In the genomic region with DNA sequence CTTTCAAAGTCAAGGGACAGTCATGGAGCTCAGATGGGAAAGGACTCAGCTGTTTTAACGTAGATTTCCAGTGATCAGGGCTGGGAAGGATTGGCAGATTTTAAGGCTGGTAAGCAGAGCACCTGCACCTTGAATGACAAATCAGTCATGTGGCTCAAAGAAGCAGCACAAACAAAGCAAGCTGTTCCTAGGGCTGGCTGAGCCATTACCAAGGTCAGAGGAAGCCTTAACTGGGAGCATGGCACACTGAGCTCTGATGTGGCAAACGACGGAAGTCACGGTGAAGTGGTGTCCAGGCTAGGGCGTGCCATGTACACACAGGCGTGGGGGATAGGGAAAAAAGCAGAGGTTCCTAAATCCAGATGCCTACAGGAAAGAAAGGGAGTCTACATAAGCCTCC, we compare ENCODE assay signal across 27 cellular contexts.
"Had no signal": no experiment of that assay in that cellular context is flagged by ENCODE, and none has a peak within 500 bp of the region (broad histone marks: within the 10 kb centered on the region; RNA-seq: fewer than 3 reads in every experiment).

No MANE protein-coding gene starts in this region.

- H3K4me3 Mint-ChIP-seq: activated CD8-positive, alpha-beta T cell treated with anti-CD3 and anti-CD28 coated beads, Interleukin-2, amount 10 ng/mL, durations not matched to agents 7 days and 5 days; activated T-helper 1 cell treated with anti-CD3 and anti-CD28 coated beads, Interleukin-12 subunit alpha, Interleukin-12 subunit beta, Interleukin-2, Interleukin-4 antibody, amounts not matched to agents 30 ng/mL and 10 ng/mL and 1 ng/mL, durations not matched to agents 14 hours and 24 hours and 36 hours; natural killer cell treated with Interleukin-12 subunit alpha and Interleukin-12 subunit beta and Interleukin-15 and Interleukin-18, amount 100 ng/mL, for 72 hours; stimulated activated naive B cell treated with anti-CD40 and anti-IgM and Interleukin-4, amounts not matched to agents 10 μg/mL and 1 μg/mL and 100 μg/mL, for 72 hours had no signal

- H3K4me3 ChIP-seq: sigmoid colon, smooth muscle cell, testis, uterus had no signal

- ATAC-seq: activated CD8-positive, alpha-beta T cell treated with anti-CD3 and anti-CD28 coated beads, Interleukin-2, amount 10 ng/mL, durations not matched to agents 7 days and 5 days; activated naive CD4-positive, alpha-beta T cell treated with anti-CD3 and anti-CD28 coated beads, Interleukin-2, amount 50 U/mL, for 72 hours; left ventricle myocardium superior; natural killer cell treated with Interleukin-12 subunit alpha and Interleukin-12 subunit beta and Interleukin-15 and Interleukin-18, amount 100 ng/mL, for 72 hours; stimulated activated naive B cell treated with anti-CD40 and anti-IgM and Interleukin-4, amounts not matched to agents 10 μg/mL and 1 μg/mL and 100 μg/mL, for 72 hours had no signal

- H3K27ac Mint-ChIP-seq: activated CD8-positive, alpha-beta T cell treated with anti-CD3 and anti-CD28 coated beads, Interleukin-2, amount 10 ng/mL, durations not matched to agents 7 days and 5 days; activated naive CD4-positive, alpha-beta T cell treated with anti-CD3 and anti-CD28 coated beads, Interleukin-2, amount 50 U/mL, for 72 hours; activated T-helper 1 cell treated with anti-CD3 and anti-CD28 coated beads, Interleukin-12 subunit alpha, Interleukin-12 subunit beta, Interleukin-2, Interleukin-4 antibody, amounts not matched to agents 30 ng/mL and 10 ng/mL and 1 ng/mL, durations not matched to agents 14 hours and 24 hours and 36 hours; natural killer cell treated with Interleukin-12 subunit alpha and Interleukin-12 subunit beta and Interleukin-15 and Interleukin-18, amount 100 ng/mL, for 72 hours; stimulated activated naive B cell treated with anti-CD40 and anti-IgM and Interleukin-4, amounts not matched to agents 10 μg/mL and 1 μg/mL and 100 μg/mL, for 72 hours had no signal

- H3K4me1 ChIP-seq: parathyroid adenoma, sigmoid colon, testis, uterus had no signal

- H3K79me2 ChIP-seq: parathyroid adenoma had no signal

- H3K4me1 Mint-ChIP-seq: stimulated activated naive B cell treated with anti-CD40 and anti-IgM and Interleukin-4, amounts not matched to agents 10 μg/mL and 1 μg/mL and 100 μg/mL, for 72 hours had no signal

- H3K36me3 Mint-ChIP-seq: activated naive CD4-positive, alpha-beta T cell treated with anti-CD3 and anti-CD28 coated beads, Interleukin-2, amount 50 U/mL, for 72 hours; natural killer cell treated with Interleukin-12 subunit alpha and Interleukin-12 subunit beta and Interleukin-15 and Interleukin-18, amount 100 ng/mL, for 72 hours; stimulated activated naive B cell treated with anti-CD40 and anti-IgM and Interleukin-4, amounts not matched to agents 10 μg/mL and 1 μg/mL and 100 μg/mL, for 72 hours had no signal

- DNase-seq: activated CD4-positive, alpha-beta T cell treated with anti-CD3 and anti-CD28 coated beads for 1 hour; activated CD4-positive, alpha-beta T cell treated with anti-CD3 and anti-CD28 coated beads, Interleukin-2, amount 50 U/mL, for 1 hour; activated CD8-positive, alpha-beta T cell treated with anti-CD3 and anti-CD28 coated beads, Interleukin-2, amount 10 ng/mL, durations not matched to agents 7 days and 5 days; activated gamma-delta T cell; aorta; brain microvascular endothelial cell; central memory CD4-positive, alpha-beta T cell; dermis blood vessel endothelial cell; effector CD8-positive, alpha-beta T cell; erythroblast; foreskin fibroblast; hippocampal formation; left ventricle myocardium superior; midbrain; sigmoid colon; stimulated activated CD4-positive, alpha-beta T cell treated with anti-CD3 and anti-CD28 coated beads, Interleukin-15, amount 100 ng/mL, for 24 hours; stimulated activated naive B cell treated with anti-CD40 and anti-IgM and Interleukin-4, amounts not matched to agents 10 μg/mL and 1 μg/mL and 100 μg/mL, for 72 hours; T-helper 9 cell; testis; trophoblast cell; uterus had no signal

- H3K4me2 ChIP-seq: smooth muscle cell had no signal

- H3K36me3 ChIP-seq: brain microvascular endothelial cell, neutrophil, sigmoid colon, uterus had no signal

- H3K27me3 ChIP-seq: brain microvascular endothelial cell, sigmoid colon, testis, uterus had no signal

- H3K9me3 ChIP-seq: neutrophil, sigmoid colon, testis, uterus had no signal

- H3K27ac ChIP-seq: brain microvascular endothelial cell, neutrophil, parathyroid adenoma, sigmoid colon, testis, uterus had no signal

- H3K9me3 Mint-ChIP-seq: activated naive CD4-positive, alpha-beta T cell treated with anti-CD3 and anti-CD28 coated beads, Interleukin-2, amount 50 U/mL, for 72 hours; activated T-helper 1 cell treated with anti-CD3 and anti-CD28 coated beads, Interleukin-12 subunit alpha, Interleukin-12 subunit beta, Interleukin-2, Interleukin-4 antibody, amounts not matched to agents 30 ng/mL and 10 ng/mL and 1 ng/mL, durations not matched to agents 14 hours and 24 hours and 36 hours; natural killer cell treated with Interleukin-12 subunit alpha and Interleukin-12 subunit beta and Interleukin-15 and Interleukin-18, amount 100 ng/mL, for 72 hours; stimulated activated naive B cell treated with anti-CD40 and anti-IgM and Interleukin-4, amounts not matched to agents 10 μg/mL and 1 μg/mL and 100 μg/mL, for 72 hours had no signal

- H2AFZ ChIP-seq: parathyroid adenoma had no signal
